ENCODE assay signal across 1 cellular context in genomic region chr11:128548655-128549255, GRCh38.
TF ChIP-seq lines count a peak whose summit lies in the region.

No MANE protein-coding gene starts in this region.

TF ChIP-seq in PFSK-1, 5 proteins besides CTCF, POLR2A, EP300 and RAD21 (continued from another document):
- TF ChIP-seq, protein P1, sequence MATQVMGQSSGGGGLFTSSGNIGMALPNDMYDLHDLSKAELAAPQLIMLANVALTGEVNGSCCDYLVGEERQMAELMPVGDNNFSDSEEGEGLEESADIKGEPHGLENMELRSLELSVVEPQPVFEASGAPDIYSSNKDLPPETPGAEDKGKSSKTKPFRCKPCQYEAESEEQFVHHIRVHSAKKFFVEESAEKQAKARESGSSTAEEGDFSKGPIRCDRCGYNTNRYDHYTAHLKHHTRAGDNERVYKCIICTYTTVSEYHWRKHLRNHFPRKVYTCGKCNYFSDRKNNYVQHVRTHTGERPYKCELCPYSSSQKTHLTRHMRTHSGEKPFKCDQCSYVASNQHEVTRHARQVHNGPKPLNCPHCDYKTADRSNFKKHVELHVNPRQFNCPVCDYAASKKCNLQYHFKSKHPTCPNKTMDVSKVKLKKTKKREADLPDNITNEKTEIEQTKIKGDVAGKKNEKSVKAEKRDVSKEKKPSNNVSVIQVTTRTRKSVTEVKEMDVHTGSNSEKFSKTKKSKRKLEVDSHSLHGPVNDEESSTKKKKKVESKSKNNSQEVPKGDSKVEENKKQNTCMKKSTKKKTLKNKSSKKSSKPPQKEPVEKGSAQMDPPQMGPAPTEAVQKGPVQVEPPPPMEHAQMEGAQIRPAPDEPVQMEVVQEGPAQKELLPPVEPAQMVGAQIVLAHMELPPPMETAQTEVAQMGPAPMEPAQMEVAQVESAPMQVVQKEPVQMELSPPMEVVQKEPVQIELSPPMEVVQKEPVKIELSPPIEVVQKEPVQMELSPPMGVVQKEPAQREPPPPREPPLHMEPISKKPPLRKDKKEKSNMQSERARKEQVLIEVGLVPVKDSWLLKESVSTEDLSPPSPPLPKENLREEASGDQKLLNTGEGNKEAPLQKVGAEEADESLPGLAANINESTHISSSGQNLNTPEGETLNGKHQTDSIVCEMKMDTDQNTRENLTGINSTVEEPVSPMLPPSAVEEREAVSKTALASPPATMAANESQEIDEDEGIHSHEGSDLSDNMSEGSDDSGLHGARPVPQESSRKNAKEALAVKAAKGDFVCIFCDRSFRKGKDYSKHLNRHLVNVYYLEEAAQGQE (IDR thresholded peaks at IDR 0.05; ENCODE audit: insufficient read depth in 1 of 2, low read depth in 2 of 2, low read length in 2 of 2) = peak; percentile 9 to 62; a peak in 1 of 4 replicates
- no peak; the same call in 1 of the 2 replicates for TF ChIP-seq POLR2AphosphoS5 (IDR thresholded peaks at IDR 0.05; ENCODE audit: low read depth, low read length)
- TF ChIP-seq FOXP2 (optimal IDR thresholded peaks at IDR 0.05; ENCODE audit: borderline replicate concordance, extremely low read depth, extremely low read length, insufficient read depth) = peak; percentile 58
